In genomic region chr6:106557837-106558236, GRCh38 we compare ENCODE assay signal across 21 cellular contexts.
DNase-seq lines count a peak whose midpoint lies in the region; ATAC-seq, FAIRE-seq and TF ChIP-seq lines count a peak whose summit lies in the region.
"Had no signal": no experiment of that assay in that cellular context is flagged by ENCODE, and none has a peak within 500 bp of the region (broad histone marks: within the 10 kb centered on the region; RNA-seq: fewer than 3 reads in every experiment).

No MANE protein-coding gene starts in this region.

- H3K27me3 ChIP-seq in bronchial epithelial cell (ENCODE audit: control insufficient read depth, insufficient read depth, low read length) (no peaks in the 10 kb centered on the region), left lung (no peaks in the 10 kb centered on the region)
- H3K27me3 ChIP-seq: foreskin keratinocyte had no signal

- H3K4me1 ChIP-seq in left lung, result peaks cover 0 to 34% of the 10 kb centered on the region in 2 donors

- H3K4me1 Mint-ChIP-seq in endothelial cell (ENCODE audit: unreplicated experiment), result peaks cover 6% of the 10 kb centered on the region
- H3K4me1 Mint-ChIP-seq: endodermal cell had no signal

- peak overlapping the region in 1 of 2 donors; percentile 42 for H3K27ac ChIP-seq in left lung
- H3K27ac ChIP-seq: foreskin keratinocyte, skin epidermis had no signal

- no peaks in the 10 kb centered on the region for H3K36me3 Mint-ChIP-seq in endothelial cell (ENCODE audit: low read depth, unreplicated experiment)

- ATAC-seq in left lung (peak; percentile 36), GM18520 (IDR thresholded peaks at IDR 0.05; ENCODE audit: unreplicated experiment) (no peak)
- ATAC-seq: foreskin keratinocyte, natural killer cell had no signal

- DNase-seq in AML-193 (lab: John Stamatoyannopoulos, UW) (peak; percentile 30 to 54), LHCN-M2 (ENCODE audit: low read depth) (peak; percentile 49), bronchial epithelial cell (ENCODE audit: low read depth) (peak; percentile 49), left lung (no peak), endothelial cell (ENCODE audit: low spot score) (no peak), DMS 273 treated with DMSO at 0.1 percent for 48 hours (lab: John Stamatoyannopoulos, UW) (no peak), germinal center (ENCODE audit: low spot score) (no peak)
- DNase-seq: activated B cell treated with CpG ODN at 0.5 μM for 24 hours; activated CD4-positive, alpha-beta memory T cell treated with anti-CD3 and anti-CD28 coated beads, Interleukin-2, amount 10 ng/mL, durations not matched to agents 7 days and 5 days; activated naive CD4-positive, alpha-beta T cell treated with Interleukin-2 at 50 U/mL for 16 hours; endodermal cell; foreskin keratinocyte; natural killer cell; NCI-H1417 treated with DMSO at 0.1 percent for 48 hours; NCI-H69; SIG-M5; stimulated activated CD4-positive, alpha-beta T cell treated with anti-CD3 and anti-CD28 coated beads, Interleukin-2, amount 100 ng/mL, for 48 hours; T-helper 2 cell had no signal

- H3K9me3 Mint-ChIP-seq in endothelial cell (ENCODE audit: unreplicated experiment), result no peaks in the 10 kb centered on the region
- H3K9me3 Mint-ChIP-seq: activated B cell treated with CpG ODN at 0.5 μM for 24 hours; activated CD4-positive, alpha-beta memory T cell treated with anti-CD3 and anti-CD28 coated beads, Interleukin-2, amount 10 ng/mL, durations not matched to agents 7 days and 5 days; endodermal cell; natural killer cell had no signal

- intact Hi-C loops in left lung (cut with DNase I), result no loop called here

- no peaks in the 10 kb centered on the region for H3K9me3 ChIP-seq in left lung

- no peak overlapping the region for H3K4me3 Mint-ChIP-seq in endothelial cell (ENCODE audit: unreplicated experiment)
- H3K4me3 Mint-ChIP-seq: activated B cell treated with CpG ODN at 0.5 μM for 24 hours; activated CD4-positive, alpha-beta memory T cell treated with anti-CD3 and anti-CD28 coated beads, Interleukin-2, amount 10 ng/mL, durations not matched to agents 7 days and 5 days; endodermal cell; natural killer cell had no signal

- peaks cover 19% of the 10 kb centered on the region for H3K36me3 ChIP-seq in bronchial epithelial cell (ENCODE audit: control insufficient read depth, insufficient read depth, low read length)
- peaks cover 0 to 74% of the 10 kb centered on the region in 2 donors for H3K36me3 ChIP-seq in left lung

- H3K4me3 ChIP-seq in bronchial epithelial cell (ENCODE audit: low read depth, low read length) (no peak overlapping the region), left lung (no peak overlapping the region)
- H3K4me3 ChIP-seq: skin epidermis had no signal

- no peak for TF ChIP-seq CTCF in bronchial epithelial cell (IDR thresholded peaks at IDR 0.05; ENCODE audit: insufficient read depth, low read length, severe bottlenecking)
- TF ChIP-seq CTCF in left lung (IDR thresholded peaks at IDR 0.05), result no peak
- TF ChIP-seq CTCF in endothelial cell (IDR thresholded peaks at IDR 0.05; ENCODE audit: unreplicated experiment), result no peak

- no peaks in the 10 kb centered on the region for H3K27me3 Mint-ChIP-seq in endothelial cell (ENCODE audit: unreplicated experiment)
- H3K27me3 Mint-ChIP-seq: activated B cell treated with CpG ODN at 0.5 μM for 24 hours; activated CD4-positive, alpha-beta memory T cell treated with anti-CD3 and anti-CD28 coated beads, Interleukin-2, amount 10 ng/mL, durations not matched to agents 7 days and 5 days had no signal

- no peak for FAIRE-seq in bronchial epithelial cell (lab: Jason Lieb, UNC)
- FAIRE-seq: astrocyte had no signal

- no peak overlapping the region for H3K27ac Mint-ChIP-seq in endothelial cell (ENCODE audit: unreplicated experiment)
- H3K27ac Mint-ChIP-seq: activated B cell treated with CpG ODN at 0.5 μM for 24 hours; activated CD4-positive, alpha-beta memory T cell treated with anti-CD3 and anti-CD28 coated beads, Interleukin-2, amount 10 ng/mL, durations not matched to agents 7 days and 5 days; endodermal cell; natural killer cell had no signal

Comparison
In these comparisons a context has a peak if more than half of its experiments do, and no peak if none do; other contexts are left out.
1. DNase-seq: peak in AML-193 (2 of 2), LHCN-M2 (single experiment) and bronchial epithelial cell (single experiment); none in left lung (0 of 2), endothelial cell (single experiment), DMS 273 treated with DMSO at 0.1 percent for 48 hours (single experiment) and germinal center (single experiment).